24 cellular contexts compared by ENCODE assay signal in genomic region chr20:51491393-51491792, GRCh38. TPM values are rescaled to one million over a fixed set of nuclear protein-coding genes. Genes with fewer than 3 reads are reported as not detected.
A peak's percentile ranks its signal among the peaks of the same experiment; 100 is the strongest.
DNase-seq lines count a peak whose midpoint lies in the region; ATAC-seq, FAIRE-seq and TF ChIP-seq lines count a peak whose summit lies in the region.
"Had no signal": no experiment of that assay in that cellular context is flagged by ENCODE, and none has a peak within 500 bp of the region (broad histone marks: within the 10 kb centered on the region; RNA-seq: fewer than 3 reads in every experiment).

No MANE protein-coding gene starts in this region.

- in situ Hi-C loops in HepG2 (cut with HindIII; ENCODE audit: extremely low pct_ligation_motif_present, low pct_unique_long_range_greater_than_20kb), result no loop called here

- no peak overlapping the region for H3K4me3 Mint-ChIP-seq in activated naive CD8-positive, alpha-beta T cell
- H3K4me3 Mint-ChIP-seq in glutamatergic neuron (ENCODE audit: unreplicated experiment), result peak overlapping the region; percentile 28
- H3K4me3 Mint-ChIP-seq: GM23338 had no signal

- H2AFZ ChIP-seq in HepG2 (ENCODE audit: low read length) (no peak overlapping the region), PC-3 (ENCODE audit: low read length) (no peak overlapping the region)

- DNase-seq in HepG2 (ENCODE audit: low spot score), result no peak
- DNase-seq in right lobe of liver, result no peak
- DNase-seq in glutamatergic neuron, result no peak
- no peak for DNase-seq in PC-3
- no peak for DNase-seq in NCI-H69 (lab: John Stamatoyannopoulos, UW)
- no peak for DNase-seq in 8988T
- DNase-seq: activated CD4-positive, alpha-beta T cell treated with anti-CD3 and anti-CD28 coated beads for 1 hour; DMS 273 treated with DMSO at 0.1 percent for 48 hours; mammary epithelial cell; MV-4-11; NCI-H2171; NCI-H510A treated with DMSO at 0.1 percent for 48 hours; occipital lobe; SJCRH30; upper lobe of right lung had no signal

- POLR2A ChIA-PET in HepG2 (lab: Yijun Ruan, JAX), result no interaction called here
- POLR2A ChIA-PET in PC-3 (lab: Charles Lee; ENCODE audit: unreplicated experiment), result no interaction called here

- no peaks in the 10 kb centered on the region for H3K9me2 ChIP-seq in PC-3 (replicated peaks; ENCODE audit: low read length)

- H3K27me3 ChIP-seq in HepG2 (ENCODE audit: control insufficient read depth in 1 of 2, insufficient read depth in 2 of 2, low read length in 2 of 2) (no peaks in the 10 kb centered on the region), right lobe of liver (no peaks in the 10 kb centered on the region), PC-3 (ENCODE audit: low read length) (no peaks in the 10 kb centered on the region)
- H3K27me3 ChIP-seq: heart left ventricle, upper lobe of right lung had no signal

- TF ChIP-seq EP300 in HepG2 (IDR thresholded peaks at IDR 0.05; ENCODE audit: low read depth in 2 of 2, low read length in 2 of 2) (no peak), HepG2 (CRISPR knock-in tag; IDR thresholded peaks at IDR 0.05; ENCODE audit: borderline replicate concordance) (no peak)

- CTCF ChIA-PET in HepG2 (lab: Yijun Ruan, JAX; ENCODE audit: low intra/inter-chr PET ratio, low total read pairs) (no interaction called here), PC-3 (lab: Charles Lee) (no interaction called here)

- ATAC-seq in HepG2, result no peak
- no peak for ATAC-seq in right lobe of liver
- ATAC-seq in PC-3, result no peak
- ATAC-seq in GM19395 (IDR thresholded peaks at IDR 0.05; ENCODE audit: unreplicated experiment), result no peak

- no peak for TF ChIP-seq CTCF in HepG2 (CRISPR knock-in tag; IDR thresholded peaks at IDR 0.05)
- no peak for TF ChIP-seq CTCF in right lobe of liver (IDR thresholded peaks at IDR 0.05)
- TF ChIP-seq CTCF in glutamatergic neuron (IDR thresholded peaks at IDR 0.05; ENCODE audit: partially characterized antibody, unreplicated experiment), result no peak
- TF ChIP-seq CTCF in PC-3 (conservative IDR thresholded peaks at IDR 0.05; ENCODE audit: low read depth, low read length), result no peak

- no peak for TF ChIP-seq POLR2A in HepG2 (IDR thresholded peaks at IDR 0.05; ENCODE audit: insufficient read depth in 1 of 2, low read depth in 2 of 2, low read length in 2 of 2)
- no peak for TF ChIP-seq POLR2A in right lobe of liver (IDR thresholded peaks at IDR 0.05)

- H3K4me2 ChIP-seq in HepG2 (ENCODE audit: low read depth, low read length) (no peak overlapping the region), PC-3 (ENCODE audit: low read length) (no peak overlapping the region)
- H3K4me2 ChIP-seq: GM23338 had no signal

- H3F3A ChIP-seq in PC-3 (ENCODE audit: low read length, unreplicated experiment), result peaks cover 9% of the 10 kb centered on the region

- 95% methylated on average over 11 of the region's 11 CpGs for WGBS in HepG2 (ENCODE audit: low lambda C conversion rate)
- 58% methylated on average over 4 of the region's 11 CpGs for WGBS in right lobe of liver (ENCODE audit: insufficient coverage, low coverage, low lambda C conversion rate, missing lambda C conversion rate)

- H3K9ac ChIP-seq in HepG2 (ENCODE audit: insufficient read depth, low read depth, low read length) (no peak overlapping the region), PC-3 (ENCODE audit: low read length) (no peak overlapping the region)

- H3K27ac ChIP-seq in HepG2 (ENCODE audit: extremely low read length, insufficient read depth, low read length) (no peak overlapping the region), right lobe of liver (no peak overlapping the region), PC-3 (ENCODE audit: low read length) (no peak overlapping the region)
- H3K27ac ChIP-seq: C4-2B, epithelial cell of prostate, SJCRH30 had no signal

- H3K36me3 ChIP-seq in HepG2 (replicated peaks in 1 of 2; ENCODE audit: control insufficient read depth in 1 of 2, insufficient read depth in 2 of 2, low read length in 2 of 2) (peaks cover 2 to 3% of the 10 kb centered on the region in 2 experiments; a peak in 1 of 5 replicates), right lobe of liver (no peaks in the 10 kb centered on the region), PC-3 (ENCODE audit: low read depth, low read length) (no peaks in the 10 kb centered on the region)
- H3K36me3 ChIP-seq: heart left ventricle, SJCRH30, upper lobe of right lung had no signal

- H4K20me1 ChIP-seq in HepG2 (ENCODE audit: insufficient read depth, low read length) (no peaks in the 10 kb centered on the region), PC-3 (ENCODE audit: low read length) (no peaks in the 10 kb centered on the region)

- H3K27ac Mint-ChIP-seq in activated naive CD8-positive, alpha-beta T cell, result peak overlapping the region; percentile 34
- H3K27ac Mint-ChIP-seq in glutamatergic neuron (ENCODE audit: unreplicated experiment), result peak overlapping the region; percentile 2
- H3K27ac Mint-ChIP-seq: GM23338 had no signal

- H3K79me2 ChIP-seq in HepG2 (ENCODE audit: insufficient read depth, low read length) (no peaks in the 10 kb centered on the region), PC-3 (ENCODE audit: low read length) (no peaks in the 10 kb centered on the region)

- no peak for TF ChIP-seq RAD21 in HepG2 (CRISPR knock-in tag; IDR thresholded peaks at IDR 0.05)

- H3K4me1 Mint-ChIP-seq in activated naive CD8-positive, alpha-beta T cell (ENCODE audit: low read depth), result peaks cover 85% of the 10 kb centered on the region
- H3K4me1 Mint-ChIP-seq in glutamatergic neuron (ENCODE audit: low read depth, unreplicated experiment), result peaks cover 16% of the 10 kb centered on the region

- no peak for FAIRE-seq in HepG2 (lab: Jason Lieb, UNC)
- FAIRE-seq: RCC 7860, TTC549 had no signal

- H3K4me1 ChIP-seq in HepG2 (ENCODE audit: insufficient read depth, low read length), result no peaks in the 10 kb centered on the region
- H3K4me1 ChIP-seq in right lobe of liver, result no peaks in the 10 kb centered on the region
- peaks cover 23% of the 10 kb centered on the region for H3K4me1 ChIP-seq in PC-3 (ENCODE audit: insufficient read depth, low read length)
- H3K4me1 ChIP-seq: SJCRH30 had no signal

- H3K36me3 Mint-ChIP-seq in activated naive CD8-positive, alpha-beta T cell, result peaks cover 27% of the 10 kb centered on the region
- H3K36me3 Mint-ChIP-seq in glutamatergic neuron (ENCODE audit: unreplicated experiment), result no peaks in the 10 kb centered on the region

- intact Hi-C loops in HepG2 (cut with micrococcal nuclease; ENCODE audit: unreplicated experiment) (loop anchor here (5.0 kb wide), 1 partner anchor 471 kb away; no protein-coding TSS in a partner anchor), right lobe of liver (cut with DNase I) (no loop called here), PC-3 (cut with micrococcal nuclease) (no loop called here)

- H3K9me3 ChIP-seq in HepG2 (ENCODE audit: low read length) (no peaks in the 10 kb centered on the region), right lobe of liver (no peaks in the 10 kb centered on the region), PC-3 (ENCODE audit: low read length) (no peaks in the 10 kb centered on the region)
- H3K9me3 ChIP-seq: heart left ventricle, SJCRH30, upper lobe of right lung had no signal

- H3K4me3 ChIP-seq in HepG2 (replicated peaks in 1 of 3; ENCODE audit: insufficient read depth in 1 of 3, low read depth in 2 of 3, low read length in 3 of 3), result no peak overlapping the region
- H3K4me3 ChIP-seq in right lobe of liver, result no peak overlapping the region
- H3K4me3 ChIP-seq in PC-3 (ENCODE audit: low read length), result no peak overlapping the region
- H3K4me3 ChIP-seq: GM23338, SJCRH30 had no signal

- no TSS peak for BruUV-seq in HepG2 (replicated peaks; lab: Mats Ljungman, UMichigan)
- no TSS peak for BruUV-seq in PC-3 (replicated peaks; lab: Mats Ljungman, UMichigan)

- H3K27me3 Mint-ChIP-seq in activated naive CD8-positive, alpha-beta T cell, result no peaks in the 10 kb centered on the region
- peaks cover 6% of the 10 kb centered on the region for H3K27me3 Mint-ChIP-seq in glutamatergic neuron (ENCODE audit: unreplicated experiment)
- H3K27me3 Mint-ChIP-seq: activated naive CD4-positive, alpha-beta T cell treated with anti-CD3 and anti-CD28 coated beads, Interleukin-2, amount 50 U/mL, for 24 hours had no signal

- H3K9me3 Mint-ChIP-seq in activated naive CD8-positive, alpha-beta T cell (ENCODE audit: low read depth), result no peaks in the 10 kb centered on the region
- peaks cover 4% of the 10 kb centered on the region for H3K9me3 Mint-ChIP-seq in glutamatergic neuron (ENCODE audit: unreplicated experiment)
- H3K9me3 Mint-ChIP-seq: activated naive CD4-positive, alpha-beta T cell treated with anti-CD3 and anti-CD28 coated beads, Interleukin-2, amount 50 U/mL, for 24 hours; GM23338 had no signal

TF ChIP-seq in HepG2, 621 proteins besides CTCF, POLR2A, EP300 and RAD21:
- TF ChIP-seq AHR (CRISPR knock-in tag; IDR thresholded peaks at IDR 0.05), result no peak
- no peak for TF ChIP-seq ETV6 (CRISPR knock-in tag; conservative IDR thresholded peaks at IDR 0.05)
- TF ChIP-seq NCOA5 (CRISPR knock-in tag; IDR thresholded peaks at IDR 0.05), result no peak
- peak; percentile 30; the same call in 1 of the 2 replicates for TF ChIP-seq ZNF605 (CRISPR knock-in tag; IDR thresholded peaks at IDR 0.05)

RNA-seq across cellular contexts. Expression of gene NFATC2, which starts 51.1 kb away (rescaled TPM):
- total RNA-seq in HepG2 (2016; rRNA removed; fragmentation: Illumina TruSeq; extraction: Trizol) (3.3 and 8.0 TPM in 2 replicates), right lobe of liver (1 to 10 TPM; 3.9 to 7.1 (median 4.7) TPM), glutamatergic neuron (ENCODE audit: unreplicated experiment) (not detected), PC-3 (2014; rRNA removed) (12.4 and 12.9 TPM in 2 replicates)
- 4.1 and 4.9 TPM in 2 replicates for total RNA-seq in HepG2 (2016; cell fraction: cytosol; rRNA removed; fragmentation: Illumina TruSeq; extraction: Trizol; ENCODE audit: low read depth)
- total RNA-seq in HepG2 (2016; cell fraction: insoluble cytoplasmic fraction; rRNA removed; fragmentation: Illumina TruSeq; extraction: Trizol), result 2.6 and 7.7 TPM in 2 replicates
- total RNA-seq in HepG2 (2016; cell fraction: membrane; rRNA removed; fragmentation: Illumina TruSeq; extraction: Trizol), result 4.2 TPM in 2 replicates
- total RNA-seq in HepG2 (2016; cell fraction: nucleus; rRNA removed; fragmentation: Illumina TruSeq; extraction: Trizol), result 8.5 and 9.9 TPM in 2 replicates
- polyA plus RNA-seq in HepG2 (2011; rRNA removed), result 1.9 TPM in 2 replicates
- polyA plus RNA-seq in HepG2 (2011; cell fraction: cytosol; rRNA removed), result 0.85 and 1.7 TPM in 2 replicates
- polyA plus RNA-seq in HepG2 (2011; cell fraction: nucleus; rRNA removed), result 6.8 and 7.7 TPM in 2 replicates
- polyA plus RNA-seq in HepG2 (2012), result 5.7 and 6.1 TPM in 2 replicates
- 0.31 and 0.43 TPM in 2 replicates for polyA plus RNA-seq in HepG2 (2016; cell fraction: cytosol; fragmentation: Illumina TruSeq; extraction: Trizol; ENCODE audit: low read depth)
- 7.2 and 8.9 TPM in 2 replicates for polyA plus RNA-seq in HepG2 (2016; cell fraction: insoluble cytoplasmic fraction; fragmentation: Illumina TruSeq; extraction: Trizol; ENCODE audit: low read depth)
- polyA plus RNA-seq in HepG2 (2016; cell fraction: membrane; fragmentation: Illumina TruSeq; extraction: Trizol; ENCODE audit: low read depth), result 1.2 and 1.4 TPM in 2 replicates
- 11.5 and 12.3 TPM in 2 replicates for polyA plus RNA-seq in HepG2 (2016; cell fraction: nucleus; fragmentation: Illumina TruSeq; extraction: Trizol; ENCODE audit: insufficient read depth, low read depth)
- polyA minus RNA-seq in HepG2 (2011; rRNA and poly(A)+ RNA removed; ENCODE audit: low replicate concordance), result 3.3 TPM in 1 of 2 replicates, not detected in the other
- 4.3 and 5.8 TPM in 2 replicates for polyA minus RNA-seq in HepG2 (2011; cell fraction: cytosol; rRNA and poly(A)+ RNA removed)
- 7.7 and 8.2 TPM in 2 replicates for polyA minus RNA-seq in HepG2 (2011; cell fraction: nucleus; rRNA and poly(A)+ RNA removed)
- total RNA-seq: SJCRH30 had no signal
